1 cellular context compared by ENCODE assay signal in the genomic region with DNA sequence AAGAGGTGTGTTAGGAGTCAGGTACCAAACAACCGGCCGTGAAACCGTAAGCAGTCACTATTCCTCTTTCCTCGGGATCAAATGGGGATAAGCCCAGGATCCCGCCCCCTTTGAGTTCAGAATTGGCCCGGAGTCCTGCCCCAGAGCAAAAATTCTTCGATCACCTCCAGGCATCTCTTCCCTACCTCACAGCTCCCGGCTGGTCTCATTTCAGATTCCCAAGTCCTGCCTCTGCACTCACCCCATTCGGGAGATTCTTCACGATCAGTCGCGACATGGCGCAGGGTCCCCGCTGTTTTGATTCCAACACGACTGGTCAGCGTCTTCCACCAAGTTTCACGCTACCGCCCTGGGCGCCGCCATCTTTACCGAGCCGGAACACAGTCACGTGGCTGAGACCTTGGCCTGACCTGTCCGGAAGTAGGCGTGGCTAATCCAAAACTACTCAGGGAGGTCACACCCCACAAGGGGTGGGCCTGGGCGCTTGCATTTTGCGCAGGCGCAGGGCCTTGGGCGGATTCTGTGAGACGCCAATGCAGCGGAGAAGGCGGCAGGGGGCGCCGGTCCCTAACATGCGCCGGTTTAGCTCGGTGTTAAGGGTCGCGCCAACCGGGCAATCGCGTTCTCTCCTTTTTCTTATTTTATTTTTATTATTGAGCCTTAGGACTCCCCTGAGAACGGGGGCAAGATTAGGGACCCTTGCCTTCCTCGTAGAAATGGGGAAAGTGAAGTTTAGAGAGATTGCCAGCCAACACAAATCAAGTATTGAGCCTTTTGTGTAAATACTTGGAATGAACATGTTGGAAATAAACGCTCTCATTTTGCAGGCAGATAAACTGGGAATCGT.
TF ChIP-seq lines count a peak whose summit lies in the region.

Gene RBM19 (minus strand): TSS at position 375 of the 847 bp plus-strand sequence. CDS start 98 bp downstream, at position 277.

TF ChIP-seq in H1, 55 proteins besides CTCF, POLR2A, EP300 and RAD21 (continued from another document):
- TF ChIP-seq ZNF274 (IDR thresholded peaks at IDR 0.05; ENCODE audit: borderline replicate concordance, extremely low read depth, low read length), result no peak
- TF ChIP-seq CHD1 (IDR thresholded peaks at IDR 0.05; ENCODE audit: low read depth, low read length), result no peak
- TF ChIP-seq, protein P1, sequence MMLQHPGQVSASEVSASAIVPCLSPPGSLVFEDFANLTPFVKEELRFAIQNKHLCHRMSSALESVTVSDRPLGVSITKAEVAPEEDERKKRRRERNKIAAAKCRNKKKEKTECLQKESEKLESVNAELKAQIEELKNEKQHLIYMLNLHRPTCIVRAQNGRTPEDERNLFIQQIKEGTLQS (IDR thresholded peaks at IDR 0.05; ENCODE audit: insufficient read depth, low read depth, low read length), result peak; percentile 63
- no peak for TF ChIP-seq JUND (IDR thresholded peaks at IDR 0.05; ENCODE audit: low read length)
- no peak for TF ChIP-seq CEBPB (IDR thresholded peaks at IDR 0.05; ENCODE audit: low read depth, low read length)
- no peak for TF ChIP-seq SUZ12 (IDR thresholded peaks at IDR 0.05; ENCODE audit: low read length)
- no peak for TF ChIP-seq BCL11A (IDR thresholded peaks at IDR 0.05; ENCODE audit: low read depth in 2 of 2, low read length in 2 of 2)
- no peak for TF ChIP-seq KDM1A (IDR thresholded peaks at IDR 0.05; ENCODE audit: borderline replicate concordance, low read length)
